In genomic region chr2:23826771-23827170, GRCh38 we compare ENCODE assay signal across 26 cellular contexts.
DNase-seq lines count a peak whose midpoint lies in the region; ATAC-seq and FAIRE-seq lines count a peak whose summit lies in the region.
"Had no signal": no experiment of that assay in that cellular context is flagged by ENCODE, and none has a peak within 500 bp of the region (broad histone marks: within the 10 kb centered on the region; RNA-seq: fewer than 3 reads in every experiment).

No MANE protein-coding gene starts in this region.

- H2BK120ac ChIP-seq in mesenchymal stem cell (ENCODE audit: low read depth, low read length), result no peak overlapping the region

- H2BK15ac ChIP-seq in mesenchymal stem cell (ENCODE audit: low read depth, poor library complexity, severe bottlenecking), result no peak overlapping the region

- no peak overlapping the region for H2BK5ac ChIP-seq in mesenchymal stem cell (ENCODE audit: low read depth, low read length, poor library complexity, severe bottlenecking)

- no peaks in the 10 kb centered on the region for H3K27me3 ChIP-seq in CD4-positive, CD25-positive, alpha-beta regulatory T cell (ENCODE audit: control insufficient read depth, insufficient read depth, low read length)
- H3K27me3 ChIP-seq in mesenchymal stem cell (ENCODE audit: control insufficient read depth in 1 of 2, insufficient read depth in 1 of 2, low read length in 2 of 2), result no peaks in the 10 kb centered on the region
- H3K27me3 ChIP-seq: right atrium auricular region had no signal

- WGBS in mesenchymal stem cell, result 100% methylated on average over 2 of the region's 3 CpGs

- no peak for ATAC-seq in CD4-positive, CD25-positive, alpha-beta regulatory T cell (ENCODE audit: low read depth in 2 of 2)
- no peak for ATAC-seq in activated naive CD8-positive, alpha-beta T cell treated with anti-CD3 and anti-CD28 coated beads, Interleukin-2, amount 50 U/mL, for 24 hours
- no peak for ATAC-seq in GM21526 (IDR thresholded peaks at IDR 0.05; ENCODE audit: low FRiP score, unreplicated experiment)
- ATAC-seq: activated CD4-positive, alpha-beta T cell treated with anti-CD3 and anti-CD28 coated beads for 36 hours; left lobe of liver had no signal

- FAIRE-seq in GM19239 (lab: Jason Lieb, UNC), result peak; percentile 14

- H3K9me3 Mint-ChIP-seq in CD4-positive, CD25-positive, alpha-beta regulatory T cell, result no peaks in the 10 kb centered on the region
- H3K9me3 Mint-ChIP-seq in activated naive CD8-positive, alpha-beta T cell treated with anti-CD3 and anti-CD28 coated beads, Interleukin-2, amount 50 U/mL, for 24 hours, result no peaks in the 10 kb centered on the region
- H3K9me3 Mint-ChIP-seq: activated naive CD8-positive, alpha-beta T cell treated with anti-CD3 and anti-CD28 coated beads, Interleukin-2, amount 10 ng/mL, durations not matched to agents 7 days and 5 days; activated T-helper 1 cell treated with anti-CD3 and anti-CD28 coated beads, Interleukin-12 subunit alpha, Interleukin-12 subunit beta, Interleukin-2, Interleukin-4 antibody, amounts not matched to agents 30 ng/mL and 10 ng/mL and 1 ng/mL, durations not matched to agents 14 hours and 24 hours and 36 hours; CD8-positive, alpha-beta memory T cell had no signal

- H3K27me3 Mint-ChIP-seq in CD4-positive, CD25-positive, alpha-beta regulatory T cell, result no peaks in the 10 kb centered on the region
- no peaks in the 10 kb centered on the region for H3K27me3 Mint-ChIP-seq in activated naive CD8-positive, alpha-beta T cell treated with anti-CD3 and anti-CD28 coated beads, Interleukin-2, amount 50 U/mL, for 24 hours
- H3K27me3 Mint-ChIP-seq: activated CD4-positive, alpha-beta T cell treated with anti-CD3 and anti-CD28 coated beads for 36 hours; activated naive CD8-positive, alpha-beta T cell treated with anti-CD3 and anti-CD28 coated beads, Interleukin-2, amount 10 ng/mL, durations not matched to agents 7 days and 5 days; CD8-positive, alpha-beta memory T cell had no signal

- H3K18ac ChIP-seq in mesenchymal stem cell (ENCODE audit: low read depth in 1 of 2, low read length in 2 of 2), result no peak overlapping the region

- no peak overlapping the region for H2AFZ ChIP-seq in mesenchymal stem cell (ENCODE audit: low read depth, low read length)
- H2AFZ ChIP-seq: parathyroid adenoma had no signal

- no peak for DNase-seq in CD4-positive, CD25-positive, alpha-beta regulatory T cell
- DNase-seq in GM19239 (ENCODE audit: insufficient read length, low spot score) (no peak), mesenchymal stem cell (no peak), DMS53 (lab: John Stamatoyannopoulos, UW) (no peak), COLO668 (lab: John Stamatoyannopoulos, UW; ENCODE audit: unreplicated experiment) (no peak)
- DNase-seq in activated naive CD8-positive, alpha-beta T cell treated with anti-CD3 and anti-CD28 coated beads, Interleukin-2, amount 50 U/mL, for 24 hours, result no peak
- DNase-seq: activated CD4-positive, alpha-beta T cell treated with anti-CD3 and anti-CD28 coated beads for 36 hours; activated naive CD8-positive, alpha-beta T cell treated with anti-CD3 and anti-CD28 coated beads, Interleukin-2, amount 10 ng/mL, durations not matched to agents 7 days and 5 days; CD8-positive, alpha-beta memory T cell; DND-41; effector CD8-positive, alpha-beta T cell; foreskin melanocyte; Kasumi-1; midbrain; NCI-H187; NCI-H2227 treated with DMSO at 0.1 percent for 48 hours; NCI-H69; SK-N-SH; T-helper 2 cell had no signal

- no peak overlapping the region for H3K4me2 ChIP-seq in mesenchymal stem cell (ENCODE audit: low read length, poor library complexity, severe bottlenecking)
- H3K4me2 ChIP-seq: SK-N-SH had no signal

- H4K8ac ChIP-seq in mesenchymal stem cell (ENCODE audit: low read length), result no peak overlapping the region

- H3K4me3 Mint-ChIP-seq in CD4-positive, CD25-positive, alpha-beta regulatory T cell, result no peak overlapping the region
- no peak overlapping the region for H3K4me3 Mint-ChIP-seq in activated naive CD8-positive, alpha-beta T cell treated with anti-CD3 and anti-CD28 coated beads, Interleukin-2, amount 50 U/mL, for 24 hours
- H3K4me3 Mint-ChIP-seq: activated CD4-positive, alpha-beta T cell treated with anti-CD3 and anti-CD28 coated beads for 36 hours; activated naive CD8-positive, alpha-beta T cell treated with anti-CD3 and anti-CD28 coated beads, Interleukin-2, amount 10 ng/mL, durations not matched to agents 7 days and 5 days; activated T-helper 1 cell treated with anti-CD3 and anti-CD28 coated beads, Interleukin-12 subunit alpha, Interleukin-12 subunit beta, Interleukin-2, Interleukin-4 antibody, amounts not matched to agents 30 ng/mL and 10 ng/mL and 1 ng/mL, durations not matched to agents 14 hours and 24 hours and 36 hours; CD8-positive, alpha-beta memory T cell had no signal

- H3K4me3 ChIP-seq in CD4-positive, CD25-positive, alpha-beta regulatory T cell (ENCODE audit: low read depth, low read length), result no peak overlapping the region
- H3K4me3 ChIP-seq in mesenchymal stem cell (ENCODE audit: insufficient read depth in 1 of 2, low read depth in 1 of 2, low read length in 2 of 2), result no peak overlapping the region
- H3K4me3 ChIP-seq: HAP-1, right atrium auricular region, thoracic aorta had no signal

- H3K9me3 ChIP-seq in CD4-positive, CD25-positive, alpha-beta regulatory T cell (ENCODE audit: control insufficient read depth in 2 of 2, low read length in 2 of 2), result no peaks in the 10 kb centered on the region
- H3K9me3 ChIP-seq in mesenchymal stem cell (ENCODE audit: control insufficient read depth, low read length), result no peaks in the 10 kb centered on the region
- H3K9me3 ChIP-seq: HAP-1, right atrium auricular region, SK-N-SH, thoracic aorta had no signal

- peak overlapping the region in 2 of 3 donors; percentile 27 to 39 for H3K27ac Mint-ChIP-seq in CD4-positive, CD25-positive, alpha-beta regulatory T cell
- peak overlapping the region; percentile 34 for H3K27ac Mint-ChIP-seq in activated naive CD8-positive, alpha-beta T cell treated with anti-CD3 and anti-CD28 coated beads, Interleukin-2, amount 50 U/mL, for 24 hours
- H3K27ac Mint-ChIP-seq: activated CD4-positive, alpha-beta T cell treated with anti-CD3 and anti-CD28 coated beads for 36 hours; activated naive CD8-positive, alpha-beta T cell treated with anti-CD3 and anti-CD28 coated beads, Interleukin-2, amount 10 ng/mL, durations not matched to agents 7 days and 5 days; activated T-helper 1 cell treated with anti-CD3 and anti-CD28 coated beads, Interleukin-12 subunit alpha, Interleukin-12 subunit beta, Interleukin-2, Interleukin-4 antibody, amounts not matched to agents 30 ng/mL and 10 ng/mL and 1 ng/mL, durations not matched to agents 14 hours and 24 hours and 36 hours had no signal

- H3K79me1 ChIP-seq in mesenchymal stem cell (replicated peaks; ENCODE audit: low read length, poor library complexity, severe bottlenecking), result peaks cover 7% of the 10 kb centered on the region

- H2AK5ac ChIP-seq in mesenchymal stem cell (ENCODE audit: low read length, severe bottlenecking), result no peak overlapping the region

- peaks cover 0 to 5% (median 4%) of the 10 kb centered on the region in 4 donors for H3K4me1 Mint-ChIP-seq in CD4-positive, CD25-positive, alpha-beta regulatory T cell
- H3K4me1 Mint-ChIP-seq in activated naive CD8-positive, alpha-beta T cell treated with anti-CD3 and anti-CD28 coated beads, Interleukin-2, amount 50 U/mL, for 24 hours, result peaks cover 5% of the 10 kb centered on the region

- H3K4me1 ChIP-seq in CD4-positive, CD25-positive, alpha-beta regulatory T cell (ENCODE audit: control insufficient read depth, insufficient read depth, low read length, poor library complexity, severe bottlenecking), result no peaks in the 10 kb centered on the region
- peaks cover 1% of the 10 kb centered on the region for H3K4me1 ChIP-seq in mesenchymal stem cell (ENCODE audit: control insufficient read depth, insufficient read depth, low read depth, low read length)
- H3K4me1 ChIP-seq: HAP-1, parathyroid adenoma, right atrium auricular region had no signal

- H3K36me3 Mint-ChIP-seq in CD4-positive, CD25-positive, alpha-beta regulatory T cell, result peaks cover 17% of the 10 kb centered on the region
- H3K36me3 Mint-ChIP-seq in activated naive CD8-positive, alpha-beta T cell treated with anti-CD3 and anti-CD28 coated beads, Interleukin-2, amount 50 U/mL, for 24 hours (ENCODE audit: low read depth), result peaks cover 2% of the 10 kb centered on the region

- H3K9ac ChIP-seq in mesenchymal stem cell (ENCODE audit: low read length), result peak overlapping the region; percentile 34
- H3K9ac ChIP-seq: parathyroid adenoma, SK-N-SH had no signal

- H3K4ac ChIP-seq in mesenchymal stem cell (ENCODE audit: low read depth in 1 of 2, low read length in 2 of 2), result no peak overlapping the region

- H4K91ac ChIP-seq in mesenchymal stem cell (ENCODE audit: low read length), result no peak overlapping the region

- no peak overlapping the region for H3K27ac ChIP-seq in CD4-positive, CD25-positive, alpha-beta regulatory T cell (ENCODE audit: insufficient read depth, low read length, poor library complexity, severe bottlenecking)
- no peak overlapping the region for H3K27ac ChIP-seq in mesenchymal stem cell (ENCODE audit: low read length, poor library complexity, severe bottlenecking)
- H3K27ac ChIP-seq: parathyroid adenoma, right atrium auricular region, thoracic aorta had no signal

- no peak overlapping the region for H2BK12ac ChIP-seq in mesenchymal stem cell (ENCODE audit: low read length in 2 of 2)

- H3K36me3 ChIP-seq in CD4-positive, CD25-positive, alpha-beta regulatory T cell (ENCODE audit: control insufficient read depth, insufficient read depth, low read length), result peaks cover 33% of the 10 kb centered on the region
- peaks cover 3 to 10% of the 10 kb centered on the region in 2 experiments for H3K36me3 ChIP-seq in mesenchymal stem cell (ENCODE audit: control insufficient read depth in 1 of 2, insufficient read depth in 2 of 2, low read depth in 1 of 2, low read length in 2 of 2)
- H3K36me3 ChIP-seq: HAP-1 had no signal

- no peak overlapping the region for H3K23ac ChIP-seq in mesenchymal stem cell (ENCODE audit: low read length in 2 of 2)

- no peak overlapping the region for H3K14ac ChIP-seq in mesenchymal stem cell (ENCODE audit: low read length in 2 of 2)
